In the genomic region with DNA sequence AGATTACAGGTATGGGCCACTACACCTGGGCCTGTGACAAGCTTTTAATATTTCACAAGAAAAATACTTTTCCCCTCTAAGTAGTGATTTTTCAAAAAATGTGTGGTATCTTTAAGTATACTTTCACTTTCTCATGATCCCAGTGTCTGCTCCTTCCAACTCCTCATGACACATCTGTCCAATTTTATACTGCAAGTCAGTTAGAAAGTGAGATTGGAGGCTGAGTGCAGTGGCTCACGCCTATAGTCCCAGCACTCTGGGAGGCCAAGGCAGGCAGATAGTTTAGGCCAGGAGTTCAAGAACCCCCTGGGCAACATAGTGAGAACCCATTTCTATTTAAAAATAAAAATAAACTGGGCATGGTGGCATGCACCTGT, we compare ENCODE assay signal across 17 cellular contexts. TPM values are rescaled to one million over a fixed set of nuclear protein-coding genes. Genes with fewer than 3 reads are reported as not detected.
DNase-seq lines count a peak whose midpoint lies in the region; ATAC-seq, FAIRE-seq and TF ChIP-seq lines count a peak whose summit lies in the region.
"Had no signal": no experiment of that assay in that cellular context is flagged by ENCODE, and none has a peak within 500 bp of the region (broad histone marks: within the 10 kb centered on the region; RNA-seq: fewer than 3 reads in every experiment).

No MANE protein-coding gene starts in this region.

- H3K4me1 ChIP-seq in BLaER1 treated with 17β-estradiol and CSF1 and Interleukin-3, amounts not matched to agents 10 nM and 100 nM = peaks cover 15 to 97% (median 88%) of the 10 kb centered on the region in 10 experiments; a peak in 19 of 20 replicates
- H3K4me1 ChIP-seq in Karpas-422 (ENCODE audit: low read length) = no peaks in the 10 kb centered on the region

- peak; percentile 41 for FAIRE-seq in GM12891 (lab: Jason Lieb, UNC)
- FAIRE-seq: G401.6 had no signal

- no peaks in the 10 kb centered on the region for H3K79me2 ChIP-seq in Karpas-422 (ENCODE audit: low read length)

- peak; percentile 45 for ATAC-seq in activated CD8-positive, alpha-beta T cell treated with anti-CD3 and anti-CD28 coated beads, Interleukin-2, amount 10 ng/mL, durations not matched to agents 7 days and 5 days
- no peak for ATAC-seq in GM18517 (IDR thresholded peaks at IDR 0.05; ENCODE audit: unreplicated experiment)

- peak overlapping the region; percentile 40 to 83 (median 72); a peak in 20 of 22 replicates for H3K9ac ChIP-seq in BLaER1 treated with 17β-estradiol and CSF1 and Interleukin-3, amounts not matched to agents 10 nM and 100 nM
- no peak overlapping the region for H3K9ac ChIP-seq in Karpas-422 (ENCODE audit: low read length)

- no peak for TF ChIP-seq POLR2A in GM12891 (IDR thresholded peaks at IDR 0.05; ENCODE audit: low read depth, low read length)

- peaks cover 3 to 20% (median 10%) of the 10 kb centered on the region in 11 experiments; a peak in 16 of 22 replicates for H3K9me3 ChIP-seq in BLaER1 treated with 17β-estradiol and CSF1 and Interleukin-3, amounts not matched to agents 10 nM and 100 nM (replicated peaks in 1 of 11)
- H3K9me3 ChIP-seq in Karpas-422 (ENCODE audit: low read length) = no peaks in the 10 kb centered on the region

- CTCF ChIA-PET in activated CD8-positive, alpha-beta T cell treated with anti-CD3 and anti-CD28 coated beads, Interleukin-2, amount 10 ng/mL, durations not matched to agents 7 days and 5 days (lab: Charles Lee) = interaction anchor here (1.1 to 4.8 kb wide), 7 partner anchors 10 to 172 kb away, joined by 3 to 53 read pairs (median 6); no protein-coding TSS in a partner anchor

- DNase-seq in GM12891 (ENCODE audit: insufficient read length, low spot score) (no peak), fibroblast of villous mesenchyme (ENCODE audit: low read depth) (peak; percentile 55), HPDE6-E6E7 (ENCODE audit: extremely low spot score) (no peak), Karpas-422 (no peak), Ammon's horn (ENCODE audit: low spot score) (no peak)
- DNase-seq in activated CD8-positive, alpha-beta T cell treated with anti-CD3 and anti-CD28 coated beads, Interleukin-2, amount 10 ng/mL, durations not matched to agents 7 days and 5 days = no peak
- DNase-seq: activated effector memory CD4-positive, alpha-beta T cell treated with Interleukin-2 at 50 U/mL for 16 hours; caudate nucleus; CD4-positive, alpha-beta T cell; hypothalamus; KG1; NCI-H2081; nephron progenitor cell; SHP77 had no signal

- peak overlapping the region; percentile 12 for H3K4me3 Mint-ChIP-seq in activated CD8-positive, alpha-beta T cell treated with anti-CD3 and anti-CD28 coated beads, Interleukin-2, amount 10 ng/mL, durations not matched to agents 7 days and 5 days
- H3K4me3 Mint-ChIP-seq: CD4-positive, alpha-beta T cell; nephron progenitor cell had no signal

- H3K27me3 ChIP-seq in BLaER1 treated with 17β-estradiol and CSF1 and Interleukin-3, amounts not matched to agents 10 nM and 100 nM = no peaks in the 10 kb centered on the region
- H3K27me3 ChIP-seq in Karpas-422 (ENCODE audit: low read length) = no peaks in the 10 kb centered on the region

- peaks cover 21% of the 10 kb centered on the region for H3K36me3 Mint-ChIP-seq in activated CD8-positive, alpha-beta T cell treated with anti-CD3 and anti-CD28 coated beads, Interleukin-2, amount 10 ng/mL, durations not matched to agents 7 days and 5 days (ENCODE audit: low read depth)

- H3K27me3 Mint-ChIP-seq in activated CD8-positive, alpha-beta T cell treated with anti-CD3 and anti-CD28 coated beads, Interleukin-2, amount 10 ng/mL, durations not matched to agents 7 days and 5 days (ENCODE audit: low read depth) = no peaks in the 10 kb centered on the region
- H3K27me3 Mint-ChIP-seq: CD4-positive, alpha-beta T cell had no signal

- H3K27ac Mint-ChIP-seq in activated CD8-positive, alpha-beta T cell treated with anti-CD3 and anti-CD28 coated beads, Interleukin-2, amount 10 ng/mL, durations not matched to agents 7 days and 5 days = peak overlapping the region; percentile 85
- H3K27ac Mint-ChIP-seq: CD4-positive, alpha-beta T cell; nephron progenitor cell had no signal

- no peak overlapping the region for H3K4me3 ChIP-seq in BLaER1 treated with 17β-estradiol and CSF1 and Interleukin-3, amounts not matched to agents 10 nM and 100 nM
- H3K4me3 ChIP-seq in fibroblast of villous mesenchyme (ENCODE audit: low read depth, low read length) (no peak overlapping the region), Karpas-422 (ENCODE audit: low read length) (no peak overlapping the region)

- POLR2A ChIA-PET in activated CD8-positive, alpha-beta T cell treated with anti-CD3 and anti-CD28 coated beads, Interleukin-2, amount 10 ng/mL, durations not matched to agents 7 days and 5 days (lab: Charles Lee) = interaction anchor here (0.6 to 5.8 kb wide), 9 partner anchors 12 to 243 kb away, joined by 3 to 74 read pairs (median 4); a partner anchor contains a TSS

- TF ChIP-seq CTCF in fibroblast of villous mesenchyme (IDR thresholded peaks at IDR 0.05; ENCODE audit: insufficient read depth, low read depth, low read length) = no peak

- H3K4me2 ChIP-seq in BLaER1 treated with 17β-estradiol and CSF1 and Interleukin-3, amounts not matched to agents 10 nM and 100 nM = peak overlapping the region; percentile 36 to 87 (median 71); a peak in 21 of 22 replicates
- no peak overlapping the region for H3K4me2 ChIP-seq in Karpas-422 (ENCODE audit: low read depth, low read length, poor library complexity, severe bottlenecking)

- peaks cover 6% of the 10 kb centered on the region for H3K9me3 Mint-ChIP-seq in activated CD8-positive, alpha-beta T cell treated with anti-CD3 and anti-CD28 coated beads, Interleukin-2, amount 10 ng/mL, durations not matched to agents 7 days and 5 days (ENCODE audit: insufficient read depth)
- H3K9me3 Mint-ChIP-seq: CD4-positive, alpha-beta T cell had no signal

- H3K36me3 ChIP-seq in BLaER1 treated with 17β-estradiol and CSF1 and Interleukin-3, amounts not matched to agents 10 nM and 100 nM = no peaks in the 10 kb centered on the region
- no peaks in the 10 kb centered on the region for H3K36me3 ChIP-seq in Karpas-422 (ENCODE audit: insufficient read depth, low read length)

- no peak overlapping the region for H2AFZ ChIP-seq in Karpas-422 (ENCODE audit: low read length)

- no peaks in the 10 kb centered on the region for H3K9me2 ChIP-seq in Karpas-422 (replicated peaks; ENCODE audit: insufficient read depth, low read length)

- H4K20me1 ChIP-seq in BLaER1 treated with 17β-estradiol and CSF1 and Interleukin-3, amounts not matched to agents 10 nM and 100 nM = no peaks in the 10 kb centered on the region
- H4K20me1 ChIP-seq in Karpas-422 (ENCODE audit: insufficient read depth, low read depth, low read length) = no peaks in the 10 kb centered on the region

- H3K4me1 Mint-ChIP-seq in activated CD8-positive, alpha-beta T cell treated with anti-CD3 and anti-CD28 coated beads, Interleukin-2, amount 10 ng/mL, durations not matched to agents 7 days and 5 days (ENCODE audit: low read depth) = peaks cover 76% of the 10 kb centered on the region

- peak overlapping the region; percentile 70 to 100 (median 98) for H3K27ac ChIP-seq in BLaER1 treated with 17β-estradiol and CSF1 and Interleukin-3, amounts not matched to agents 10 nM and 100 nM
- no peak overlapping the region for H3K27ac ChIP-seq in Karpas-422 (ENCODE audit: low read length)

TF ChIP-seq in GM12891, 5 proteins besides CTCF, POLR2A, EP300 and RAD21:
- TF ChIP-seq SPI1 (IDR thresholded peaks at IDR 0.05; ENCODE audit: low read depth, low read length) = no peak
- no peak for TF ChIP-seq POLR2AphosphoS5 (IDR thresholded peaks at IDR 0.05; ENCODE audit: low read depth, low read length)

RNA-seq across cellular contexts. Expression of a gene that starts 20.2 kb away (rescaled TPM):
- polyA plus RNA-seq in GM12891 (2012; ENCODE audit: low read depth, missing spikeins) = 8.5 TPM
- 100 to 1,000 TPM; 432 to 449 TPM for total RNA-seq in activated CD8-positive, alpha-beta T cell treated with anti-CD3 and anti-CD28 coated beads, Interleukin-2, amount 10 ng/mL, durations not matched to agents 7 days and 5 days
- 22.9 and 28.0 TPM in 2 replicates for total RNA-seq in fibroblast of villous mesenchyme
- 1.9 and 4.0 TPM in 2 replicates for total RNA-seq in Karpas-422 (2014; rRNA removed; shearing (Covaris generic); ENCODE audit: low replicate concordance)

Comparison
In these comparisons a context has a peak if more than half of its experiments do, and no peak if none do; other contexts are left out.
1. RNA of a gene that starts 20.2 kb away (total RNA-seq): 432 to 449 TPM in activated CD8-positive, alpha-beta T cell treated with anti-CD3 and anti-CD28 coated beads, Interleukin-2, amount 10 ng/mL, durations not matched to agents 7 days and 5 days; 22.9 to 28.0 TPM in fibroblast of villous mesenchyme and 1.9 to 4.0 TPM in Karpas-422; every median in the first group is over 10 times any median in the second.